1 cellular context compared by ENCODE assay signal in the genomic region with DNA sequence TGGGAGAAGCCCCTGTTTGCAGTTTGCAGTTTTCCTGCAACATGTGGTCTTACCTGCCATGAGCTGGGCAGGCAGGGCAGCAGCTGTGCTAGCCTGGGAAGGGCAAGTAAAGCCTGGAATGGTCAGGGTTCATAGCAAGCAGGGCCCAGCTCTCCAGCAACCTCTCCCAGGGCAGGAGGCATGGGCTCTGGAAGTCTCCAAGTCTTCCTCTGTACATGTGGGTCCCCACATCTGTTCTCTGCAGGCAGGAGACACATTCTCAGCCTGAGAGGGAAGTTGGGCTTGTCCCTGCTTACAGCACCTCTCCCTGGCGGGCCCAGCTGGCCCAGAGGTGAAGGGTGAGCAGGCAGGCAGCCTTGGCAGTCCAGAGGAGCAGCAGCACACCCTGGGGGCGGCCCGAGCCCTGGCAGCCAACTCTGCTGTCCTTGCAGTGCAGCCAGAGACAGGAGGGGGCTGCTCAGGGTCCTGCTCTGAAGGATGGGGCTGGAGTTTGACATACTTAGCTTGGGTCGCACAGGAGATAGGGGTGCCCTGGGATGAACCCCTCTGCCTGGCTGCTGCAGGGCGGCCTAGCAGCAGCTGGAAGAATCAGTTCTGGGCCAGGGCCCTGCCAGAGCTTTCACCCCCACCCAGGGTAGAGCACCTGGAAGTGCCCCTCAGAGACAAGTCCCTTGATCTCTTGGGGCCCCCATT.
TF ChIP-seq lines count a peak whose summit lies in the region.

No MANE protein-coding gene starts in this region.

TF ChIP-seq in HepG2, 621 proteins besides CTCF, POLR2A, EP300 and RAD21 (continued from another document and continues in another):
- TF ChIP-seq ZNF598 (CRISPR knock-in tag; IDR thresholded peaks at IDR 0.05; ENCODE audit: borderline replicate concordance) (0 out of 2 replicates have a peak, but pooled peaks have one; percentile 82), HOXA5 (CRISPR knock-in tag; IDR thresholded peaks at IDR 0.05) (no peak; the same call in 1 of the 2 replicates), NR3C1 (CRISPR knock-in tag; IDR thresholded peaks at IDR 0.05) (no peak), NAIF1 (CRISPR knock-in tag; IDR thresholded peaks at IDR 0.05; ENCODE audit: borderline replicate concordance) (no peak), NFATC3 (CRISPR knock-in tag; IDR thresholded peaks at IDR 0.05) (no peak), ZNF883 (CRISPR knock-in tag; IDR thresholded peaks at IDR 0.05; ENCODE audit: not compliant biosample characterization) (no peak), ZFX (CRISPR knock-in tag; IDR thresholded peaks at IDR 0.05; ENCODE audit: low read depth) (peak; percentile 81), ZNF251 (CRISPR knock-in tag; IDR thresholded peaks at IDR 0.05) (no peak), ZNF674 (CRISPR knock-in tag; IDR thresholded peaks at IDR 0.05; ENCODE audit: low read depth) (0 out of 2 replicates have a peak, but pooled peaks have one; percentile 38), THYN1 (CRISPR knock-in tag; IDR thresholded peaks at IDR 0.05; ENCODE audit: borderline replicate concordance, low read depth) (no peak), SNAI1 (CRISPR knock-in tag; IDR thresholded peaks at IDR 0.05; ENCODE audit: borderline replicate concordance) (no peak), SIX1 (CRISPR knock-in tag; IDR thresholded peaks at IDR 0.05; ENCODE audit: borderline replicate concordance) (no peak), PCBP2 (optimal IDR thresholded peaks at IDR 0.05; ENCODE audit: low read depth, low read length, poor library complexity, severe bottlenecking) (no peak), PCBP1 (IDR thresholded peaks at IDR 0.05; ENCODE audit: borderline replicate concordance, low read depth, low read length) (0 out of 2 replicates have a peak, but pooled peaks have one; percentile 77), ZNF558 (CRISPR knock-in tag; IDR thresholded peaks at IDR 0.05; ENCODE audit: borderline replicate concordance) (no peak), HOXA3 (CRISPR knock-in tag; IDR thresholded peaks at IDR 0.05) (peak; percentile 57; the same call in 1 of the 2 replicates), ZNF230 (CRISPR knock-in tag; IDR thresholded peaks at IDR 0.05) (peak; percentile 89; the same call in 1 of the 2 replicates), CBX5 (CRISPR knock-in tag; IDR thresholded peaks at IDR 0.05; ENCODE audit: borderline replicate concordance) (peak; percentile 94), ZFP82 (CRISPR knock-in tag; IDR thresholded peaks at IDR 0.05; ENCODE audit: borderline replicate concordance) (no peak), MYC (CRISPR knock-in tag; IDR thresholded peaks at IDR 0.05; ENCODE audit: borderline replicate concordance) (peak; percentile 60; the same call in 1 of the 2 replicates), WIZ (CRISPR knock-in tag; IDR thresholded peaks at IDR 0.05) (no peak), ZNF121 (CRISPR knock-in tag; IDR thresholded peaks at IDR 0.05) (peak; percentile 69), KLF11 (CRISPR knock-in tag; IDR thresholded peaks at IDR 0.05) (0 out of 2 replicates have a peak, but pooled peaks have one; percentile 38), SIN3A (IDR thresholded peaks at IDR 0.05; ENCODE audit: borderline replicate concordance, low read depth, low read length) (no peak), BRCA1 (CRISPR knock-in tag; IDR thresholded peaks at IDR 0.05) (no peak), SMARCE1 (IDR thresholded peaks at IDR 0.05; ENCODE audit: borderline replicate concordance) (no peak), ARNT (IDR thresholded peaks at IDR 0.05) (no peak), REL (CRISPR knock-in tag; conservative IDR thresholded peaks at IDR 0.05) (no peak), FOSL1 (CRISPR knock-in tag; IDR thresholded peaks at IDR 0.05; ENCODE audit: borderline replicate concordance) (no peak), TAF1 (CRISPR knock-in tag; IDR thresholded peaks at IDR 0.05) (no peak), SMAD3 (CRISPR knock-in tag; IDR thresholded peaks at IDR 0.05) (peak; percentile 91), SRY (CRISPR knock-in tag; IDR thresholded peaks at IDR 0.05) (peak; percentile 86; the same call in 1 of the 2 replicates), SOX13 (IDR thresholded peaks at IDR 0.05) (no peak), SOX13 (CRISPR knock-in tag; conservative IDR thresholded peaks at IDR 0.05 in 1 of 2, IDR thresholded peaks at IDR 0.05 in 1 of 2) (peak in 1 of 2 experiments; percentile 50; a peak in 1 of 4 replicates), NFRKB (IDR thresholded peaks at IDR 0.05) (no peak), ZNF17 (CRISPR knock-in tag; IDR thresholded peaks at IDR 0.05) (no peak), ZNF720 (CRISPR knock-in tag; IDR thresholded peaks at IDR 0.05) (no peak), ZNF44 (CRISPR knock-in tag; IDR thresholded peaks at IDR 0.05) (no peak)
- TF ChIP-seq, protein P1, sequence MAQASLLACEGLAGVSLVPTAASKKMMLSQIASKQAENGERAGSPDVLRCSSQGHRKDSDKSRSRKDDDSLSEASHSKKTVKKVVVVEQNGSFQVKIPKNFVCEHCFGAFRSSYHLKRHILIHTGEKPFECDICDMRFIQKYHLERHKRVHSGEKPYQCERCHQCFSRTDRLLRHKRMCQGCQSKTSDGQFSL (CRISPR knock-in tag; IDR thresholded peaks at IDR 0.05) = no peak; the same call in 1 of the 2 replicates
- TF ChIP-seq, protein P2, sequence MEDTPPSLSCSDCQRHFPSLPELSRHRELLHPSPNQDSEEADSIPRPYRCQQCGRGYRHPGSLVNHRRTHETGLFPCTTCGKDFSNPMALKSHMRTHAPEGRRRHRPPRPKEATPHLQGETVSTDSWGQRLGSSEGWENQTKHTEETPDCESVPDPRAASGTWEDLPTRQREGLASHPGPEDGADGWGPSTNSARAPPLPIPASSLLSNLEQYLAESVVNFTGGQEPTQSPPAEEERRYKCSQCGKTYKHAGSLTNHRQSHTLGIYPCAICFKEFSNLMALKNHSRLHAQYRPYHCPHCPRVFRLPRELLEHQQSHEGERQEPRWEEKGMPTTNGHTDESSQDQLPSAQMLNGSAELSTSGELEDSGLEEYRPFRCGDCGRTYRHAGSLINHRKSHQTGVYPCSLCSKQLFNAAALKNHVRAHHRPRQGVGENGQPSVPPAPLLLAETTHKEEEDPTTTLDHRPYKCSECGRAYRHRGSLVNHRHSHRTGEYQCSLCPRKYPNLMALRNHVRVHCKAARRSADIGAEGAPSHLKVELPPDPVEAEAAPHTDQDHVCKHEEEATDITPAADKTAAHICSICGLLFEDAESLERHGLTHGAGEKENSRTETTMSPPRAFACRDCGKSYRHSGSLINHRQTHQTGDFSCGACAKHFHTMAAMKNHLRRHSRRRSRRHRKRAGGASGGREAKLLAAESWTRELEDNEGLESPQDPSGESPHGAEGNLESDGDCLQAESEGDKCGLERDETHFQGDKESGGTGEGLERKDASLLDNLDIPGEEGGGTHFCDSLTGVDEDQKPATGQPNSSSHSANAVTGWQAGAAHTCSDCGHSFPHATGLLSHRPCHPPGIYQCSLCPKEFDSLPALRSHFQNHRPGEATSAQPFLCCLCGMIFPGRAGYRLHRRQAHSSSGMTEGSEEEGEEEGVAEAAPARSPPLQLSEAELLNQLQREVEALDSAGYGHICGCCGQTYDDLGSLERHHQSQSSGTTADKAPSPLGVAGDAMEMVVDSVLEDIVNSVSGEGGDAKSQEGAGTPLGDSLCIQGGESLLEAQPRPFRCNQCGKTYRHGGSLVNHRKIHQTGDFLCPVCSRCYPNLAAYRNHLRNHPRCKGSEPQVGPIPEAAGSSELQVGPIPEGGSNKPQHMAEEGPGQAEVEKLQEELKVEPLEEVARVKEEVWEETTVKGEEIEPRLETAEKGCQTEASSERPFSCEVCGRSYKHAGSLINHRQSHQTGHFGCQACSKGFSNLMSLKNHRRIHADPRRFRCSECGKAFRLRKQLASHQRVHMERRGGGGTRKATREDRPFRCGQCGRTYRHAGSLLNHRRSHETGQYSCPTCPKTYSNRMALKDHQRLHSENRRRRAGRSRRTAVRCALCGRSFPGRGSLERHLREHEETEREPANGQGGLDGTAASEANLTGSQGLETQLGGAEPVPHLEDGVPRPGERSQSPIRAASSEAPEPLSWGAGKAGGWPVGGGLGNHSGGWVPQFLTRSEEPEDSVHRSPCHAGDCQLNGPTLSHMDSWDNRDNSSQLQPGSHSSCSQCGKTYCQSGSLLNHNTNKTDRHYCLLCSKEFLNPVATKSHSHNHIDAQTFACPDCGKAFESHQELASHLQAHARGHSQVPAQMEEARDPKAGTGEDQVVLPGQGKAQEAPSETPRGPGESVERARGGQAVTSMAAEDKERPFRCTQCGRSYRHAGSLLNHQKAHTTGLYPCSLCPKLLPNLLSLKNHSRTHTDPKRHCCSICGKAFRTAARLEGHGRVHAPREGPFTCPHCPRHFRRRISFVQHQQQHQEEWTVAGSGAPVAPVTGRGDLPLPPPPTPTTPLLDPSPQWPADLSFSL (CRISPR knock-in tag; IDR thresholded peaks at IDR 0.05) = no peak; the same call in 1 of the 2 replicates
- TF ChIP-seq, protein P3, sequence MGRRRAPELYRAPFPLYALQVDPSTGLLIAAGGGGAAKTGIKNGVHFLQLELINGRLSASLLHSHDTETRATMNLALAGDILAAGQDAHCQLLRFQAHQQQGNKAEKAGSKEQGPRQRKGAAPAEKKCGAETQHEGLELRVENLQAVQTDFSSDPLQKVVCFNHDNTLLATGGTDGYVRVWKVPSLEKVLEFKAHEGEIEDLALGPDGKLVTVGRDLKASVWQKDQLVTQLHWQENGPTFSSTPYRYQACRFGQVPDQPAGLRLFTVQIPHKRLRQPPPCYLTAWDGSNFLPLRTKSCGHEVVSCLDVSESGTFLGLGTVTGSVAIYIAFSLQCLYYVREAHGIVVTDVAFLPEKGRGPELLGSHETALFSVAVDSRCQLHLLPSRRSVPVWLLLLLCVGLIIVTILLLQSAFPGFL (CRISPR knock-in tag; IDR thresholded peaks at IDR 0.05) = no peak
- TF ChIP-seq, protein P4, sequence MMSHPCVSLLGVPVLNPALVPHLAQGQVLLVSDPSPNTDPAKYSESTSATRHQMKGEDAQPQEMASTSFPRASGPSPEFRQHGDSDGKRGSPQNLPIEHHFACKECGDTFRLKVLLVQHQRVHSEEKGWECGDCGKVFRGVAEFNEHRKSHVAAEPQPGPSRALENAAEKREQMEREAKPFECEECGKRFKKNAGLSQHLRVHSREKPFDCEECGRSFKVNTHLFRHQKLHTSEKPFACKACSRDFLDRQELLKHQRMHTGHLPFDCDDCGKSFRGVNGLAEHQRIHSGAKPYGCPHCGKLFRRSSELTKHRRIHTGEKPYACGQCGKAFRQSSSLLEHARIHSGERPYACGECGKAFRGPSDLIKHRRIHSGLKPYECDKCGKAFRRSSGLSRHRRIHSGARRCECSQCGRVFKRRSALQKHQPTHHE (CRISPR knock-in tag; IDR thresholded peaks at IDR 0.05; ENCODE audit: borderline replicate concordance) = no peak
- TF ChIP-seq, protein P5, sequence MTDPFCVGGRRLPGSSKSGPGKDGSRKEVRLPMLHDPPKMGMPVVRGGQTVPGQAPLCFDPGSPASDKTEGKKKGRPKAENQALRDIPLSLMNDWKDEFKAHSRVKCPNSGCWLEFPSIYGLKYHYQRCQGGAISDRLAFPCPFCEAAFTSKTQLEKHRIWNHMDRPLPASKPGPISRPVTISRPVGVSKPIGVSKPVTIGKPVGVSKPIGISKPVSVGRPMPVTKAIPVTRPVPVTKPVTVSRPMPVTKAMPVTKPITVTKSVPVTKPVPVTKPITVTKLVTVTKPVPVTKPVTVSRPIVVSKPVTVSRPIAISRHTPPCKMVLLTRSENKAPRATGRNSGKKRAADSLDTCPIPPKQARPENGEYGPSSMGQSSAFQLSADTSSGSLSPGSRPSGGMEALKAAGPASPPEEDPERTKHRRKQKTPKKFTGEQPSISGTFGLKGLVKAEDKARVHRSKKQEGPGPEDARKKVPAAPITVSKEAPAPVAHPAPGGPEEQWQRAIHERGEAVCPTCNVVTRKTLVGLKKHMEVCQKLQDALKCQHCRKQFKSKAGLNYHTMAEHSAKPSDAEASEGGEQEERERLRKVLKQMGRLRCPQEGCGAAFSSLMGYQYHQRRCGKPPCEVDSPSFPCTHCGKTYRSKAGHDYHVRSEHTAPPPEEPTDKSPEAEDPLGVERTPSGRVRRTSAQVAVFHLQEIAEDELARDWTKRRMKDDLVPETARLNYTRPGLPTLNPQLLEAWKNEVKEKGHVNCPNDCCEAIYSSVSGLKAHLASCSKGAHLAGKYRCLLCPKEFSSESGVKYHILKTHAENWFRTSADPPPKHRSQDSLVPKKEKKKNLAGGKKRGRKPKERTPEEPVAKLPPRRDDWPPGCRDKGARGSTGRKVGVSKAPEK (CRISPR knock-in tag; IDR thresholded peaks at IDR 0.05; ENCODE audit: borderline replicate concordance) = peak; percentile 97
- TF ChIP-seq, protein P6, sequence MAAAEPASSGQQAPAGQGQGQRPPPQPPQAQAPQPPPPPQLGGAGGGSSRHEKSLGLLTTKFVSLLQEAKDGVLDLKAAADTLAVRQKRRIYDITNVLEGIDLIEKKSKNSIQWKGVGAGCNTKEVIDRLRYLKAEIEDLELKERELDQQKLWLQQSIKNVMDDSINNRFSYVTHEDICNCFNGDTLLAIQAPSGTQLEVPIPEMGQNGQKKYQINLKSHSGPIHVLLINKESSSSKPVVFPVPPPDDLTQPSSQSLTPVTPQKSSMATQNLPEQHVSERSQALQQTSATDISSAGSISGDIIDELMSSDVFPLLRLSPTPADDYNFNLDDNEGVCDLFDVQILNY (CRISPR knock-in tag; conservative IDR thresholded peaks at IDR 0.05) = no peak
- TF ChIP-seq, protein P7, sequence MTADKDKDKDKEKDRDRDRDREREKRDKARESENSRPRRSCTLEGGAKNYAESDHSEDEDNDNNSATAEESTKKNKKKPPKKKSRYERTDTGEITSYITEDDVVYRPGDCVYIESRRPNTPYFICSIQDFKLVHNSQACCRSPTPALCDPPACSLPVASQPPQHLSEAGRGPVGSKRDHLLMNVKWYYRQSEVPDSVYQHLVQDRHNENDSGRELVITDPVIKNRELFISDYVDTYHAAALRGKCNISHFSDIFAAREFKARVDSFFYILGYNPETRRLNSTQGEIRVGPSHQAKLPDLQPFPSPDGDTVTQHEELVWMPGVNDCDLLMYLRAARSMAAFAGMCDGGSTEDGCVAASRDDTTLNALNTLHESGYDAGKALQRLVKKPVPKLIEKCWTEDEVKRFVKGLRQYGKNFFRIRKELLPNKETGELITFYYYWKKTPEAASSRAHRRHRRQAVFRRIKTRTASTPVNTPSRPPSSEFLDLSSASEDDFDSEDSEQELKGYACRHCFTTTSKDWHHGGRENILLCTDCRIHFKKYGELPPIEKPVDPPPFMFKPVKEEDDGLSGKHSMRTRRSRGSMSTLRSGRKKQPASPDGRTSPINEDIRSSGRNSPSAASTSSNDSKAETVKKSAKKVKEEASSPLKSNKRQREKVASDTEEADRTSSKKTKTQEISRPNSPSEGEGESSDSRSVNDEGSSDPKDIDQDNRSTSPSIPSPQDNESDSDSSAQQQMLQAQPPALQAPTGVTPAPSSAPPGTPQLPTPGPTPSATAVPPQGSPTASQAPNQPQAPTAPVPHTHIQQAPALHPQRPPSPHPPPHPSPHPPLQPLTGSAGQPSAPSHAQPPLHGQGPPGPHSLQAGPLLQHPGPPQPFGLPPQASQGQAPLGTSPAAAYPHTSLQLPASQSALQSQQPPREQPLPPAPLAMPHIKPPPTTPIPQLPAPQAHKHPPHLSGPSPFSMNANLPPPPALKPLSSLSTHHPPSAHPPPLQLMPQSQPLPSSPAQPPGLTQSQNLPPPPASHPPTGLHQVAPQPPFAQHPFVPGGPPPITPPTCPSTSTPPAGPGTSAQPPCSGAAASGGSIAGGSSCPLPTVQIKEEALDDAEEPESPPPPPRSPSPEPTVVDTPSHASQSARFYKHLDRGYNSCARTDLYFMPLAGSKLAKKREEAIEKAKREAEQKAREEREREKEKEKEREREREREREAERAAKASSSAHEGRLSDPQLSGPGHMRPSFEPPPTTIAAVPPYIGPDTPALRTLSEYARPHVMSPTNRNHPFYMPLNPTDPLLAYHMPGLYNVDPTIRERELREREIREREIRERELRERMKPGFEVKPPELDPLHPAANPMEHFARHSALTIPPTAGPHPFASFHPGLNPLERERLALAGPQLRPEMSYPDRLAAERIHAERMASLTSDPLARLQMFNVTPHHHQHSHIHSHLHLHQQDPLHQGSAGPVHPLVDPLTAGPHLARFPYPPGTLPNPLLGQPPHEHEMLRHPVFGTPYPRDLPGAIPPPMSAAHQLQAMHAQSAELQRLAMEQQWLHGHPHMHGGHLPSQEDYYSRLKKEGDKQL (CRISPR knock-in tag; IDR thresholded peaks at IDR 0.05; ENCODE audit: low read depth) = 0 out of 2 replicates have a peak, but pooled peaks have one; percentile 50
